Comparison of ENCODE assay signal across 7 cellular contexts in genomic region chr1:167713330-167714081, GRCh38. TPM values are rescaled to one million over a fixed set of nuclear protein-coding genes. Genes with fewer than 3 reads are reported as not detected.
DNase-seq lines count a peak whose midpoint lies in the region; ATAC-seq and TF ChIP-seq lines count a peak whose summit lies in the region.

No MANE protein-coding gene starts in this region.

- in situ Hi-C loops in transverse colon (cut with MboI; ENCODE audit: low pct_ligation_motif_present in 1 of 4, low pct_unique_long_range_greater_than_20kb in 1 of 4, low sequenced_read_pairs in 3 of 4) = loop anchor here in 2 of 4 donors (25.0 kb wide), 1 partner anchor 224 kb away; the partner anchor contains the start of genes DCAF6 (in 2 of the 2) and MPC2 (in 2 of the 2)

- peak; percentile 28 to 33 for DNase-seq in SHP77 (lab: John Stamatoyannopoulos, UW)
- peak; percentile 58 for DNase-seq in cerebellar cortex (ENCODE audit: low spot score)
- peak; percentile 26 for DNase-seq in transverse colon
- no peak for DNase-seq in activated gamma-delta T cell treated with Interleukin-2 at 50 U/mL for 16 hours

- no peaks in the 10 kb centered on the region for H3K9me3 ChIP-seq in HEK293 (ENCODE audit: control insufficient read depth, insufficient read depth, low read depth, low read length)
- H3K9me3 ChIP-seq in mesodermal cell (ENCODE audit: control insufficient read depth, low read length) = no peaks in the 10 kb centered on the region
- no peaks in the 10 kb centered on the region for H3K9me3 ChIP-seq in transverse colon

- H3K27ac ChIP-seq in HEK293 (ENCODE audit: extremely low read depth, low read depth, low read length) (peak overlapping the region; percentile 78; the same call in 1 of the 2 replicates), mesodermal cell (ENCODE audit: low read depth, low read length, severe bottlenecking) (no peak overlapping the region), transverse colon (peak overlapping the region; percentile 83 to 92 (median 88))

- POLR2A ChIA-PET in HEK293 (lab: Yijun Ruan, JAX) = interaction anchor here (0.6 to 3.5 kb wide), 3 partner anchors 89 to 247 kb away, joined by 4 to 23 read pairs (median 6); partner anchors contain the start of genes DCAF6 and MPC2

- no peaks in the 10 kb centered on the region for H3K4me1 ChIP-seq in HEK293 (ENCODE audit: control insufficient read depth, insufficient read depth, low read length)
- peaks cover 18% of the 10 kb centered on the region for H3K4me1 ChIP-seq in mesodermal cell (ENCODE audit: control insufficient read depth, insufficient read depth, low read length, poor library complexity, severe bottlenecking)
- H3K4me1 ChIP-seq in transverse colon = peaks cover 0 to 24% (median 13%) of the 10 kb centered on the region in 4 donors

- ATAC-seq in GM19467 (IDR thresholded peaks at IDR 0.05; ENCODE audit: unreplicated experiment) = no peak

- CTCF ChIA-PET in HEK293 (lab: Yijun Ruan, JAX) = interaction anchor here (0.6 to 2.1 kb wide), 4 partner anchors 90 to 276 kb away, joined by 3 to 4 read pairs (median 4); no protein-coding TSS in a partner anchor

- H3K4me3 ChIP-seq in HEK293 (ENCODE audit: low read depth, low read length) = peak overlapping the region; percentile 99
- H3K4me3 ChIP-seq in mesodermal cell (ENCODE audit: extremely low read depth, insufficient read depth, low read length, poor library complexity, severe bottlenecking) = peak overlapping the region; percentile 71
- H3K4me3 ChIP-seq in transverse colon = peak overlapping the region; percentile 40 to 62 (median 50)

- WGBS in mesodermal cell (ENCODE audit: insufficient coverage in 2 of 2), 2 experiments = 5 to 7% methylated on average over 25 to 28 of the region's 31 CpGs
- 34 to 41% methylated on average over 12 to 31 of the region's 31 CpGs for WGBS in transverse colon (ENCODE audit: low coverage in 1 of 2), 2 donors

- no peak for TF ChIP-seq POLR2A in transverse colon (IDR thresholded peaks at IDR 0.05)

- H3K27me3 ChIP-seq in transverse colon = no peaks in the 10 kb centered on the region

- intact Hi-C loops in transverse colon (cut with DNase I; ENCODE audit: low total_unique reads) = no loop called here

- no peak for TF ChIP-seq CTCF in HEK293 (tag by site-specific recombination; IDR thresholded peaks at IDR 0.05)
- TF ChIP-seq CTCF in transverse colon (IDR thresholded peaks at IDR 0.05) = no peak

- H3K36me3 ChIP-seq in HEK293 (ENCODE audit: control insufficient read depth in 2 of 2, insufficient read depth in 1 of 2, low read length in 2 of 2) (no peaks in the 10 kb centered on the region), mesodermal cell (ENCODE audit: control insufficient read depth, insufficient read depth, low read length) (no peaks in the 10 kb centered on the region), transverse colon (no peaks in the 10 kb centered on the region)

- no peak for TF ChIP-seq EP300 in transverse colon (IDR thresholded peaks at IDR 0.05; ENCODE audit: low read depth)

TF ChIP-seq in HEK293, 187 proteins besides CTCF, POLR2A, EP300 and RAD21:
- TF ChIP-seq ZNF239 (tag by site-specific recombination; IDR thresholded peaks at IDR 0.05) (no peak), ZBTB17 (tag by site-specific recombination; IDR thresholded peaks at IDR 0.05) (peak; percentile 39; the same call in 1 of the 2 replicates)
TF ChIP-seq in HEK293: peak in this region for 1.

RNA-seq across cellular contexts. Expression of gene MPZL1, which starts 8.3 kb away (rescaled TPM):
- 139 TPM for polyA plus RNA-seq in mesodermal cell (2013, experiment 1 of 2)
- 153 TPM for polyA plus RNA-seq in mesodermal cell (2013, experiment 2 of 2)
- total RNA-seq in transverse colon = 10 to 100 TPM; 32.9 to 79.5 (median 58.2) TPM
